Comparison of ENCODE assay signal across 8 cellular contexts in genomic region chr2:12717191-12717987, GRCh38. TPM values are rescaled to one million over a fixed set of nuclear protein-coding genes. Genes with fewer than 3 reads are reported as not detected.
A peak's percentile ranks its signal among the peaks of the same experiment; 100 is the strongest.
DNase-seq lines count a peak whose midpoint lies in the region; ATAC-seq, FAIRE-seq and TF ChIP-seq lines count a peak whose summit lies in the region.

No MANE protein-coding gene starts in this region.

- TF ChIP-seq POLR2A in H1 (IDR thresholded peaks at IDR 0.05; ENCODE audit: control extremely low read depth in 1 of 2, low read depth in 2 of 2, low read length in 2 of 2): peak; percentile 52 to 57

- H3K23ac ChIP-seq in H1 (ENCODE audit: insufficient read length) (no peak overlapping the region), mesendoderm (ENCODE audit: low read length) (no peak overlapping the region)

- peak overlapping the region; percentile 80 for H3K4me3 ChIP-seq in CD8-positive, alpha-beta memory T cell (ENCODE audit: low read length)
- H3K4me3 ChIP-seq in HFF-Myc (replicated peaks; ENCODE audit: low read depth, low read length): peak overlapping the region; percentile 92
- H3K4me3 ChIP-seq in H1 (ENCODE audit: extremely low read depth in 1 of 4, insufficient read depth in 2 of 4, low read depth in 3 of 4, low read length in 4 of 4): peak overlapping the region; percentile 74 to 95 (median 83)
- H3K4me3 ChIP-seq in mesendoderm (ENCODE audit: low read length): peak overlapping the region; percentile 56

- peak overlapping the region; percentile 76 for H4K91ac ChIP-seq in H1 (replicated peaks; ENCODE audit: insufficient read length, low read length)

- peaks cover 0 to 2% (median 0%) of the 10 kb centered on the region in 5 donors for H3K9me3 Mint-ChIP-seq in CD8-positive, alpha-beta memory T cell
- H3K9me3 Mint-ChIP-seq in activated CD8-positive, alpha-beta T cell treated with anti-CD3 and anti-CD28 coated beads for 36 hours: no peaks in the 10 kb centered on the region
- H3K9me3 Mint-ChIP-seq in stimulated activated naive CD8-positive, alpha-beta T cell treated with anti-CD3 and anti-CD28 coated beads, Interleukin-15, Interleukin-2, amounts not matched to agents 100 ng/mL and 50 ng/mL, for 24 hours: no peaks in the 10 kb centered on the region

- H3K14ac ChIP-seq in H1 (ENCODE audit: insufficient read length): peak overlapping the region; percentile 78

- H3K56ac ChIP-seq in H1 (replicated peaks; ENCODE audit: insufficient read length, low read depth, low read length): peak overlapping the region; percentile 77
- H3K56ac ChIP-seq in mesendoderm (ENCODE audit: low read length): peak overlapping the region; percentile 92

- peak overlapping the region; percentile 86 to 99 (median 96) for H3K27ac Mint-ChIP-seq in CD8-positive, alpha-beta memory T cell
- peak overlapping the region; percentile 73 for H3K27ac Mint-ChIP-seq in activated CD8-positive, alpha-beta T cell treated with anti-CD3 and anti-CD28 coated beads for 36 hours
- H3K27ac Mint-ChIP-seq in stimulated activated naive CD8-positive, alpha-beta T cell treated with anti-CD3 and anti-CD28 coated beads, Interleukin-15, Interleukin-2, amounts not matched to agents 100 ng/mL and 50 ng/mL, for 24 hours: peak overlapping the region; percentile 85

- H2BK5ac ChIP-seq in H1 (ENCODE audit: low read depth, low read length): peak overlapping the region; percentile 62; the same call in 1 of the 2 replicates
- no peak overlapping the region for H2BK5ac ChIP-seq in mesendoderm (ENCODE audit: low read length)

- peaks cover 15 to 47% of the 10 kb centered on the region in 2 experiments for H3K79me2 ChIP-seq in H1 (ENCODE audit: control insufficient read depth in 1 of 2, insufficient read depth in 2 of 2, low read length in 2 of 2)
- H3K79me2 ChIP-seq in mesendoderm (ENCODE audit: control insufficient read depth, insufficient read depth, low read length): peaks cover 31% of the 10 kb centered on the region

- H3K9ac ChIP-seq in H1 (replicated peaks in 1 of 4; ENCODE audit: extremely low read depth in 1 of 4, low read depth in 3 of 4, low read length in 3 of 4) (peak overlapping the region; percentile 77 to 83 (median 80)), mesendoderm (ENCODE audit: low read length) (peak overlapping the region; percentile 85)

- no peaks in the 10 kb centered on the region; the same call in 1 of the 2 replicates for H3K79me1 ChIP-seq in H1 (ENCODE audit: low read depth, low read length)
- H3K79me1 ChIP-seq in mesendoderm (ENCODE audit: low read length): peaks cover 1% of the 10 kb centered on the region

- H4K8ac ChIP-seq in H1 (ENCODE audit: extremely low read depth, insufficient read depth, low read length) (peak overlapping the region; percentile 62), mesendoderm (ENCODE audit: low read depth, low read length) (no peak overlapping the region)

- H2BK120ac ChIP-seq in H1 (replicated peaks; ENCODE audit: low read depth, low read length): no peak overlapping the region
- H2BK120ac ChIP-seq in mesendoderm (ENCODE audit: low read depth, low read length): no peak overlapping the region

- CTCF ChIA-PET in CD8-positive, alpha-beta memory T cell (lab: Charles Lee): interaction anchor here (0.7 to 4.2 kb wide), 43 partner anchors 9 to 888 kb away, joined by 3 to 76 read pairs (median 5); no protein-coding TSS in a partner anchor
- CTCF ChIA-PET in activated CD8-positive, alpha-beta T cell treated with anti-CD3 and anti-CD28 coated beads for 36 hours (lab: Charles Lee): interaction anchor here (0.6 to 4.2 kb wide), 30 partner anchors 8 to 888 kb away, joined by 3 to 28 read pairs (median 5); no protein-coding TSS in a partner anchor
- CTCF ChIA-PET in H1 (lab: Charles Lee; ENCODE audit: partially characterized antibody): interaction anchor here (0.6 to 3.9 kb wide), 23 partner anchors 11 to 1250 kb away, joined by 3 to 22 read pairs (median 4); no protein-coding TSS in a partner anchor

- no peak overlapping the region for H2BK20ac ChIP-seq in H1 (ENCODE audit: low read length)

- no peak for TF ChIP-seq EP300 in H1 (IDR thresholded peaks at IDR 0.05; ENCODE audit: borderline replicate concordance in 1 of 2, low read depth in 2 of 2, low read length in 2 of 2)

- POLR2A ChIA-PET in CD8-positive, alpha-beta memory T cell (lab: Charles Lee): interaction anchor here (0.6 to 4.0 kb wide), 20 partner anchors 8 to 888 kb away, joined by 3 to 27 read pairs (median 4); no protein-coding TSS in a partner anchor
- POLR2A ChIA-PET in activated CD8-positive, alpha-beta T cell treated with anti-CD3 and anti-CD28 coated beads for 36 hours (lab: Charles Lee): interaction anchor here (0.6 to 1.4 kb wide), 6 partner anchors 10 to 851 kb away, joined by 3 to 4 read pairs (median 3); no protein-coding TSS in a partner anchor
- POLR2A ChIA-PET in H1 (lab: Charles Lee; ENCODE audit: partially characterized antibody): interaction anchor here (1.1 to 1.5 kb wide), 5 partner anchors 15 to 973 kb away, joined by 3 to 5 read pairs (median 4); no protein-coding TSS in a partner anchor

- no peaks in the 10 kb centered on the region for H3K27me3 ChIP-seq in CD8-positive, alpha-beta memory T cell (ENCODE audit: insufficient read depth, low read length, poor library complexity, severe bottlenecking)
- H3K27me3 ChIP-seq in H1 (replicated peaks in 1 of 4; ENCODE audit: control insufficient read depth in 3 of 4, extremely low read depth in 1 of 4, insufficient read depth in 3 of 4, low read length in 3 of 4): no peaks in the 10 kb centered on the region
- no peaks in the 10 kb centered on the region for H3K27me3 ChIP-seq in mesendoderm (ENCODE audit: insufficient read depth, low read length, poor library complexity)

- H3K18ac ChIP-seq in H1 (ENCODE audit: extremely low read depth, low read length): peak overlapping the region; percentile 53; the same call in 1 of the 2 replicates
- peak overlapping the region; percentile 93 for H3K18ac ChIP-seq in mesendoderm (ENCODE audit: low read length)

- peaks cover 0 to 2% of the 10 kb centered on the region in 2 donors for H3K27me3 Mint-ChIP-seq in CD8-positive, alpha-beta memory T cell
- no peaks in the 10 kb centered on the region for H3K27me3 Mint-ChIP-seq in activated CD8-positive, alpha-beta T cell treated with anti-CD3 and anti-CD28 coated beads for 36 hours
- H3K27me3 Mint-ChIP-seq in stimulated activated naive CD8-positive, alpha-beta T cell treated with anti-CD3 and anti-CD28 coated beads, Interleukin-15, Interleukin-2, amounts not matched to agents 100 ng/mL and 50 ng/mL, for 24 hours: peaks cover 6% of the 10 kb centered on the region

- 1% methylated on average over 54 of the region's 72 CpGs; no CpG with 5 or more reads in 1 of the 2 experiments for WGBS in H1 (ENCODE audit: extremely low coverage in 1 of 2, insufficient coverage in 1 of 2, insufficient read length in 1 of 2, insufficient replicate concordance in 2 of 2, low coverage in 1 of 2, low lambda C conversion rate in 2 of 2, missing lambda C conversion rate in 1 of 2), 2 experiments
- no CpG with 5 or more reads among the region's 72 CpGs for WGBS in mesendoderm (ENCODE audit: extremely low coverage, insufficient coverage, low lambda C conversion rate)

- peaks cover 49 to 63% (median 49%) of the 10 kb centered on the region in 3 donors for H3K4me1 Mint-ChIP-seq in CD8-positive, alpha-beta memory T cell
- peaks cover 47% of the 10 kb centered on the region for H3K4me1 Mint-ChIP-seq in activated CD8-positive, alpha-beta T cell treated with anti-CD3 and anti-CD28 coated beads for 36 hours (ENCODE audit: low read depth)
- peaks cover 57% of the 10 kb centered on the region for H3K4me1 Mint-ChIP-seq in stimulated activated naive CD8-positive, alpha-beta T cell treated with anti-CD3 and anti-CD28 coated beads, Interleukin-15, Interleukin-2, amounts not matched to agents 100 ng/mL and 50 ng/mL, for 24 hours (ENCODE audit: low read depth)

- peak; percentile 22 for ATAC-seq in activated CD8-positive, alpha-beta T cell treated with anti-CD3 and anti-CD28 coated beads for 36 hours
- ATAC-seq in HG03139 (IDR thresholded peaks at IDR 0.05; ENCODE audit: unreplicated experiment): no peak

- H2BK15ac ChIP-seq in H1 (ENCODE audit: low read length): no peak overlapping the region
- no peak overlapping the region for H2BK15ac ChIP-seq in mesendoderm (replicated peaks; ENCODE audit: low read depth)

- peak in 1 of 2 experiments; percentile 37; a peak in 2 of 4 replicates for TF ChIP-seq RAD21 in H1 (IDR thresholded peaks at IDR 0.05 in 1 of 2, conservative IDR thresholded peaks at IDR 0.05 in 1 of 2; ENCODE audit: low read depth in 2 of 2, low read length in 2 of 2)

- no peak for FAIRE-seq in H1 (lab: Jason Lieb, UNC)

- no peak overlapping the region for H2BK12ac ChIP-seq in H1 (ENCODE audit: low read depth, low read length)

- H3K4me1 ChIP-seq in CD8-positive, alpha-beta memory T cell (ENCODE audit: insufficient read depth, low read length): peaks cover 42% of the 10 kb centered on the region
- H3K4me1 ChIP-seq in H1 (replicated peaks in 1 of 4; ENCODE audit: control insufficient read depth in 3 of 4, insufficient read depth in 4 of 4, low read length in 3 of 4) (peaks cover 4 to 16% (median 9%) of the 10 kb centered on the region in 4 experiments; a peak in 6 of 7 replicates), mesendoderm (ENCODE audit: control insufficient read depth, low read depth, low read length) (peaks cover 4% of the 10 kb centered on the region)

- intact Hi-C loops in activated CD8-positive, alpha-beta T cell treated with anti-CD3 and anti-CD28 coated beads for 36 hours (cut with micrococcal nuclease): loop anchor here (5.0 kb wide), 4 partner anchors 215 to 425 kb away; no protein-coding TSS in a partner anchor

- DNase-seq in CD8-positive, alpha-beta memory T cell: peak; percentile 49 to 79 (median 64)
- DNase-seq in HFF-Myc (ENCODE audit: extremely low read depth, low read depth): no peak
- DNase-seq in NCI-H748 (lab: John Stamatoyannopoulos, UW; ENCODE audit: unreplicated experiment): peak; percentile 79
- DNase-seq in activated CD8-positive, alpha-beta T cell treated with anti-CD3 and anti-CD28 coated beads for 36 hours: peak; percentile 60
- peak in 1 of 2 experiments; percentile 74 for DNase-seq in H1 (ENCODE audit: low read depth in 1 of 2, low spot score in 2 of 2)
- peak; percentile 86 for DNase-seq in mesendoderm

- H4K5ac ChIP-seq in H1 (ENCODE audit: insufficient read length, low read depth, low read length) (peak overlapping the region; percentile 63), mesendoderm (ENCODE audit: low read length) (no peak overlapping the region)

- peak overlapping the region; percentile 93 to 100 (median 99) for H3K4me3 Mint-ChIP-seq in CD8-positive, alpha-beta memory T cell
- peak overlapping the region; percentile 96 for H3K4me3 Mint-ChIP-seq in activated CD8-positive, alpha-beta T cell treated with anti-CD3 and anti-CD28 coated beads for 36 hours
- H3K4me3 Mint-ChIP-seq in stimulated activated naive CD8-positive, alpha-beta T cell treated with anti-CD3 and anti-CD28 coated beads, Interleukin-15, Interleukin-2, amounts not matched to agents 100 ng/mL and 50 ng/mL, for 24 hours: peak overlapping the region; percentile 88

- H3K27ac ChIP-seq in CD8-positive, alpha-beta memory T cell (ENCODE audit: low read depth, low read length): peak overlapping the region; percentile 83
- H3K27ac ChIP-seq in H1 (ENCODE audit: low read depth, low read length) (peak overlapping the region; percentile 70; the same call in 1 of the 2 replicates), mesendoderm (ENCODE audit: low read depth, low read length) (peak overlapping the region; percentile 45)

- H3K4me2 ChIP-seq in H1 (ENCODE audit: insufficient read depth in 1 of 2, low read depth in 2 of 2, low read length in 2 of 2) (peak overlapping the region; percentile 68 to 83), mesendoderm (ENCODE audit: low read length) (peak overlapping the region; percentile 77)

- TF ChIP-seq CTCF in HFF-Myc (IDR thresholded peaks at IDR 0.05; ENCODE audit: low read depth, low read length, missing control alignments) (peak; percentile 32), H1 (IDR thresholded peaks at IDR 0.05; ENCODE audit: control extremely low read depth in 1 of 3, insufficient read depth in 1 of 3, low read depth in 1 of 3, low read length in 3 of 3) (0 out of 4 replicates have a peak, but pooled peaks of 1 of the 3 experiments have one; percentile 8)
- TF ChIP-seq CTCF in activated CD8-positive, alpha-beta T cell treated with anti-CD3 and anti-CD28 coated beads for 36 hours (IDR thresholded peaks at IDR 0.05): peak; percentile 56

- H3K36me3 ChIP-seq in CD8-positive, alpha-beta memory T cell (ENCODE audit: insufficient read depth, low read length): peaks cover 3% of the 10 kb centered on the region
- H3K36me3 ChIP-seq in H1 (ENCODE audit: control insufficient read depth in 2 of 4, insufficient read depth in 4 of 4, low read length in 3 of 4) (no peaks in the 10 kb centered on the region), mesendoderm (ENCODE audit: control insufficient read depth, insufficient read depth, low read length) (no peaks in the 10 kb centered on the region)

- H3K9me3 ChIP-seq in CD8-positive, alpha-beta memory T cell (ENCODE audit: low read length): no peaks in the 10 kb centered on the region
- H3K9me3 ChIP-seq in H1 (ENCODE audit: insufficient read depth in 2 of 2, low read depth in 1 of 2, low read length in 1 of 2): no peaks in the 10 kb centered on the region

- peaks cover 6 to 19% of the 10 kb centered on the region in 2 experiments for H4K20me1 ChIP-seq in H1 (replicated peaks in 1 of 2; ENCODE audit: control insufficient read depth in 1 of 2, insufficient read depth in 2 of 2, low read length in 2 of 2)

- H3K36me3 Mint-ChIP-seq in CD8-positive, alpha-beta memory T cell: peaks cover 0 to 28% (median 8%) of the 10 kb centered on the region in 3 donors
- H3K36me3 Mint-ChIP-seq in activated CD8-positive, alpha-beta T cell treated with anti-CD3 and anti-CD28 coated beads for 36 hours (ENCODE audit: low read depth): no peaks in the 10 kb centered on the region
- no peaks in the 10 kb centered on the region for H3K36me3 Mint-ChIP-seq in stimulated activated naive CD8-positive, alpha-beta T cell treated with anti-CD3 and anti-CD28 coated beads, Interleukin-15, Interleukin-2, amounts not matched to agents 100 ng/mL and 50 ng/mL, for 24 hours (ENCODE audit: low read depth)

- no peak overlapping the region for H2AK5ac ChIP-seq in H1 (ENCODE audit: low read depth, low read length)
- H2AK5ac ChIP-seq in mesendoderm (ENCODE audit: low read length): no peak overlapping the region

- H2AFZ ChIP-seq in H1 (ENCODE audit: low read length): no peak overlapping the region; the same call in 1 of the 2 replicates

- peaks cover 3% of the 10 kb centered on the region; the same call in 1 of the 2 replicates for H3K23me2 ChIP-seq in H1 (ENCODE audit: low read depth, low read length)

- H3K4ac ChIP-seq in H1 (replicated peaks; ENCODE audit: insufficient read length, low read depth, low read length) (no peak overlapping the region), mesendoderm (ENCODE audit: low read depth, low read length) (peak overlapping the region; percentile 57)

RNA-seq across cellular contexts. Expression of gene TRIB2, which starts 0.7 kb away (rescaled TPM):
- 1 to 10 TPM; 9.4 to 9.6 TPM for total RNA-seq in CD8-positive, alpha-beta memory T cell
- 48.6 TPM for polyA plus RNA-seq in CD8-positive, alpha-beta memory T cell
- total RNA-seq in activated CD8-positive, alpha-beta T cell treated with anti-CD3 and anti-CD28 coated beads for 36 hours: 10 to 100 TPM in 1 of 2 experiments, 1 to 10 TPM in 1; 9.2 to 11.0 TPM
- total RNA-seq in H1 (2021; fragmentation: NEBNext Ultra II Directional; extraction: Animal tissue kit (Norgen Biotek cat#: 25700)): 57.0 and 57.3 TPM in 2 replicates
- polyA plus RNA-seq in H1 (2011; rRNA removed): 40.8 and 55.1 TPM in 2 replicates
- 53.2 TPM for polyA plus RNA-seq in H1 (2011; cell fraction: cytosol; rRNA removed)
- 51.6 TPM for polyA plus RNA-seq in H1 (2011; cell fraction: nucleus; rRNA removed)
- polyA plus RNA-seq in H1 (2012, experiment 1 of 2): 55.5 to 79.9 TPM (median 61.3 TPM) in 4 replicates
- polyA plus RNA-seq in H1 (2012, experiment 2 of 2): 17.4 TPM
- polyA plus RNA-seq in H1 (2013, experiment 1 of 2): 70.6 TPM
- 72.8 TPM for polyA plus RNA-seq in H1 (2013, experiment 2 of 2)
- 47.1 and 52.7 TPM in 2 replicates for polyA minus RNA-seq in H1 (2011; rRNA and poly(A)+ RNA removed)
- 51.4 TPM for polyA minus RNA-seq in H1 (2011; cell fraction: cytosol; rRNA and poly(A)+ RNA removed)
- polyA minus RNA-seq in H1 (2011; cell fraction: nucleus; rRNA and poly(A)+ RNA removed): 65.9 TPM
- 26.0 TPM for polyA plus RNA-seq in mesendoderm (2013, experiment 1 of 2)
- polyA plus RNA-seq in mesendoderm (2013, experiment 2 of 2): 27.0 TPM
